Comparison of ENCODE assay signal across 8 cellular contexts in genomic region chr16:81004646-81005353, GRCh38. TPM values are rescaled to one million over a fixed set of nuclear protein-coding genes. Genes with fewer than 3 reads are reported as not detected.
DNase-seq lines count a peak whose midpoint lies in the region; ATAC-seq and TF ChIP-seq lines count a peak whose summit lies in the region.

No MANE protein-coding gene starts in this region.

- H3K9me3 Mint-ChIP-seq in progenitor cell of endocrine pancreas (ENCODE audit: low read depth): peaks cover 1% of the 10 kb centered on the region

- H3K27ac ChIP-seq in 22Rv1: peak overlapping the region; percentile 94
- no peak overlapping the region for H3K27ac ChIP-seq in WERI-Rb-1

- H3K4me3 ChIP-seq in WERI-Rb-1 (ENCODE audit: low read depth, low read length) (no peak overlapping the region), fibroblast of the aortic adventitia (ENCODE audit: low read depth, low read length) (peak overlapping the region; percentile 53)

- peaks cover 1% of the 10 kb centered on the region for H3K36me3 Mint-ChIP-seq in progenitor cell of endocrine pancreas (ENCODE audit: insufficient read depth)

- no peaks in the 10 kb centered on the region for H3K27me3 Mint-ChIP-seq in progenitor cell of endocrine pancreas

- no peaks in the 10 kb centered on the region for H3K27me3 ChIP-seq in WERI-Rb-1 (ENCODE audit: insufficient read depth, low read depth, severe bottlenecking)

- H3K36me3 ChIP-seq in WERI-Rb-1: no peaks in the 10 kb centered on the region

- peak; percentile 27 for DNase-seq in Daoy (ENCODE audit: low read depth)
- peak; percentile 35 for DNase-seq in NCI-H1105 treated with DMSO at 0.1 percent for 48 hours (lab: John Stamatoyannopoulos, UW)
- no peak for DNase-seq in WERI-Rb-1
- DNase-seq in fibroblast of the aortic adventitia (ENCODE audit: low read depth): peak; percentile 83
- DNase-seq in progenitor cell of endocrine pancreas (ENCODE audit: low spot score, unreplicated experiment): no peak
- DNase-seq in activated effector memory CD4-positive, alpha-beta T cell treated with Interleukin-2 at 50 U/mL for 16 hours: no peak

- peak; percentile 82 for TF ChIP-seq CTCF in 22Rv1 (IDR thresholded peaks at IDR 0.05)
- 0 out of 2 replicates have a peak, but pooled peaks have one; percentile 9 for TF ChIP-seq CTCF in WERI-Rb-1 (IDR thresholded peaks at IDR 0.05; ENCODE audit: low read depth, low read length)
- TF ChIP-seq CTCF in fibroblast of the aortic adventitia (IDR thresholded peaks at IDR 0.05; ENCODE audit: insufficient read depth, low read length): peak; percentile 60
- peak; percentile 75 for TF ChIP-seq CTCF in progenitor cell of endocrine pancreas (IDR thresholded peaks at IDR 0.05; ENCODE audit: unreplicated experiment)

- H3K9me3 ChIP-seq in WERI-Rb-1 (ENCODE audit: severe bottlenecking): no peaks in the 10 kb centered on the region

- peak overlapping the region; percentile 90 for H3K27ac Mint-ChIP-seq in progenitor cell of endocrine pancreas

- H3K4me1 Mint-ChIP-seq in progenitor cell of endocrine pancreas (ENCODE audit: low read depth): peaks cover 19% of the 10 kb centered on the region

- H3K4me3 Mint-ChIP-seq in progenitor cell of endocrine pancreas (ENCODE audit: low read depth): peak overlapping the region; percentile 70

- no peak for ATAC-seq in GM21390 (IDR thresholded peaks at IDR 0.05; ENCODE audit: unreplicated experiment)

RNA-seq across cellular contexts. Expression of gene CMC2, which starts 1.9 kb away (rescaled TPM):
- 144 and 148 TPM in 2 replicates for total RNA-seq in Daoy (2014; rRNA removed; shearing (Covaris generic))
- total RNA-seq in fibroblast of the aortic adventitia (ENCODE audit: low replicate concordance): 21.5 and 56.9 TPM in 2 replicates
- total RNA-seq in progenitor cell of endocrine pancreas: 56.5 and 58.5 TPM in 2 replicates

RNA-seq across cellular contexts. Expression of gene CENPN, which starts 2.2 kb away (rescaled TPM):
- total RNA-seq in Daoy (2014; rRNA removed; shearing (Covaris generic)): 103 and 130 TPM in 2 replicates
- 9.9 and 65.5 TPM in 2 replicates for total RNA-seq in fibroblast of the aortic adventitia (ENCODE audit: low replicate concordance)
- total RNA-seq in progenitor cell of endocrine pancreas: 25.8 and 27.4 TPM in 2 replicates

RNA-seq across cellular contexts. Expression of gene ATMIN, which starts 30.8 kb away (rescaled TPM):
- 23.9 and 25.6 TPM in 2 replicates for total RNA-seq in Daoy (2014; rRNA removed; shearing (Covaris generic))
- total RNA-seq in fibroblast of the aortic adventitia (ENCODE audit: low replicate concordance) (38.2 and 45.4 TPM in 2 replicates), progenitor cell of endocrine pancreas (47.1 and 50.1 TPM in 2 replicates)

Comparison
In these comparisons a context has a peak if more than half of its experiments do, and no peak if none do; other contexts are left out.
1. CTCF ChIP-seq: peak in every context shown above with its lines; median percentile 82 in 22Rv1; 75 in progenitor cell of endocrine pancreas; 60 in fibroblast of the aortic adventitia; 9 in WERI-Rb-1.
2. DNase-seq: peak in Daoy (single experiment), NCI-H1105 treated with DMSO at 0.1 percent for 48 hours (single experiment) and fibroblast of the aortic adventitia (single experiment); none in WERI-Rb-1 (single experiment), progenitor cell of endocrine pancreas (single experiment) and activated effector memory CD4-positive, alpha-beta T cell treated with Interleukin-2 at 50 U/mL for 16 hours (single experiment).